Comparison of ENCODE assay signal across 8 cellular contexts in the genomic region with DNA sequence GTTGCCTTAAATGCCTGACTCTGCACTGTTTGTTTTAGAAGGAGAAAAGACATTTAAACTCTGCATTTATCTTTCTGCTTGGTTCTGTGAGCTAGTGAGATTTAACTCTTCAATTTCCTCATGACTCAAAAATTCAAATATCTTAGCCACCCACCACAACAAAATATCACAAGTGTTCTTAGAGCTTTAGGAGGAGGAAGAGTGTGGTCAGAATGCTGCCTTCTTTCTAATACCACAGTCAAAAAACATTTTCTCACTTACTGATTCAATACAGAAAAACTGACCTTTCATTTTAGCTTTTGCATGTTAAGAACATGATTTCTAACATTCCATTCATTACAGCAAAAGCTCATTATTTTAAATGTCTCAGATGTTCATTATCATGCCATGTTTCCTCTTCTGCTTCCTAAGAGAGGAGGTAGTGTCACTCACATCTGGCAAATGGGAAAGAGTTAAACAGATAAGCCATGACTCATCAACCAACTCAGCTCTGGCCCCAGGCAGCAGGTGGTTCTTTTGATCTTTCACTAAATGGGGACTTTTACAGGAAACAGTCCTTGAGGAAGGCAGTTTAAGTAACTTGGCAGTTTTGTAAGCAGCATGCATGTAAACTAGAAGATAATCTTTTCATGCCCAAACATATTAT. TPM values are rescaled to one million over a fixed set of nuclear protein-coding genes. Genes with fewer than 3 reads are reported as not detected.
DNase-seq lines count a peak whose midpoint lies in the region; ATAC-seq, FAIRE-seq and TF ChIP-seq lines count a peak whose summit lies in the region.

No MANE protein-coding gene starts in this region.

- H3K9me3 Mint-ChIP-seq in MCF 10A (ENCODE audit: unreplicated experiment): peaks cover 8% of the 10 kb centered on the region
- peaks cover 15 to 18% of the 10 kb centered on the region in 2 donors for H3K9me3 Mint-ChIP-seq in stimulated activated naive CD8-positive, alpha-beta T cell treated with anti-CD3 and anti-CD28 coated beads, Interleukin-15, amount 100 ng/mL, for 72 hours

- no peak for TF ChIP-seq POLR2A in breast epithelium (IDR thresholded peaks at IDR 0.05)

- no peak overlapping the region for H3K4me3 Mint-ChIP-seq in MCF 10A (ENCODE audit: unreplicated experiment)
- H3K4me3 Mint-ChIP-seq in stimulated activated naive CD8-positive, alpha-beta T cell treated with anti-CD3 and anti-CD28 coated beads, Interleukin-15, amount 100 ng/mL, for 72 hours: peak overlapping the region; percentile 59

- no peaks in the 10 kb centered on the region for H3K27me3 Mint-ChIP-seq in MCF 10A (ENCODE audit: insufficient read depth, unreplicated experiment)
- no peaks in the 10 kb centered on the region for H3K27me3 Mint-ChIP-seq in stimulated activated naive CD8-positive, alpha-beta T cell treated with anti-CD3 and anti-CD28 coated beads, Interleukin-15, amount 100 ng/mL, for 72 hours

- CTCF ChIA-PET in MCF 10A (lab: Yijun Ruan, JAX): interaction anchor here (0.7 to 2.5 kb wide), 14 partner anchors 12 to 802 kb away, joined by 3 to 25 read pairs (median 4); partner anchors contain the start of gene DTD2

- FAIRE-seq in bronchial epithelial cell (lab: Jason Lieb, UNC): no peak

- H3K36me3 ChIP-seq in breast epithelium (no peaks in the 10 kb centered on the region), bronchial epithelial cell (ENCODE audit: control insufficient read depth, insufficient read depth, low read length) (no peaks in the 10 kb centered on the region)

- H3K27me3 ChIP-seq in breast epithelium: no peaks in the 10 kb centered on the region
- no peaks in the 10 kb centered on the region for H3K27me3 ChIP-seq in bronchial epithelial cell (ENCODE audit: control insufficient read depth, insufficient read depth, low read length)

- intact Hi-C loops in MCF 10A (cut with micrococcal nuclease): loop anchor here (1.0 to 10.0 kb wide), 2 partner anchors 265 to 301 kb away; no protein-coding TSS in a partner anchor
- intact Hi-C loops in breast epithelium (cut with DNase I; ENCODE audit: low total_unique reads): no loop called here

- peaks cover 11% of the 10 kb centered on the region for H3K4me1 Mint-ChIP-seq in MCF 10A (ENCODE audit: insufficient read depth, unreplicated experiment)
- peaks cover 23% of the 10 kb centered on the region for H3K4me1 Mint-ChIP-seq in stimulated activated naive CD8-positive, alpha-beta T cell treated with anti-CD3 and anti-CD28 coated beads, Interleukin-15, amount 100 ng/mL, for 72 hours

- H3K4me1 ChIP-seq in breast epithelium: no peaks in the 10 kb centered on the region

- DNase-seq in MCF 10A (ENCODE audit: unreplicated experiment): peak; percentile 73
- DNase-seq in breast epithelium (ENCODE audit: low spot score in 2 of 2): no peak
- DNase-seq in HFF-Myc (ENCODE audit: extremely low read depth, low read depth): peak; percentile 80
- DNase-seq in M059J (ENCODE audit: low read depth): peak; percentile 86
- DNase-seq in bronchial epithelial cell (ENCODE audit: low read depth): peak; percentile 91
- peak; percentile 6 to 18 for DNase-seq in stimulated activated naive CD8-positive, alpha-beta T cell treated with anti-CD3 and anti-CD28 coated beads, Interleukin-15, amount 100 ng/mL, for 72 hours
- DNase-seq in germinal center (ENCODE audit: low spot score): no peak
- DNase-seq in mesenteric fat pad (ENCODE audit: low spot score): no peak

- no peaks in the 10 kb centered on the region for H3K36me3 Mint-ChIP-seq in MCF 10A (ENCODE audit: insufficient read depth, unreplicated experiment)

- no peak overlapping the region for H3K27ac ChIP-seq in breast epithelium

- no TSS peak for BruUV-seq in MCF 10A (replicated peaks; lab: Mats Ljungman, UMichigan)

- H3K9me3 ChIP-seq in breast epithelium: peaks cover 8 to 15% of the 10 kb centered on the region in 2 donors

- TF ChIP-seq CTCF in MCF 10A (IDR thresholded peaks at IDR 0.05; ENCODE audit: unreplicated experiment) (no peak), breast epithelium (IDR thresholded peaks at IDR 0.05) (no peak), HFF-Myc (IDR thresholded peaks at IDR 0.05; ENCODE audit: low read depth, low read length, missing control alignments) (no peak), bronchial epithelial cell (IDR thresholded peaks at IDR 0.05; ENCODE audit: insufficient read depth, low read length, severe bottlenecking) (no peak)

- H3K4me3 ChIP-seq in breast epithelium: no peak overlapping the region
- no peak overlapping the region for H3K4me3 ChIP-seq in HFF-Myc (replicated peaks; ENCODE audit: low read depth, low read length)
- no peak overlapping the region for H3K4me3 ChIP-seq in bronchial epithelial cell (ENCODE audit: low read depth, low read length)

- H3K27ac Mint-ChIP-seq in MCF 10A (ENCODE audit: low read depth, unreplicated experiment): peak overlapping the region; percentile 14
- H3K27ac Mint-ChIP-seq in stimulated activated naive CD8-positive, alpha-beta T cell treated with anti-CD3 and anti-CD28 coated beads, Interleukin-15, amount 100 ng/mL, for 72 hours: peak overlapping the region in 1 of 2 donors; percentile 88

- ATAC-seq in stimulated activated naive CD8-positive, alpha-beta T cell treated with anti-CD3 and anti-CD28 coated beads, Interleukin-15, amount 100 ng/mL, for 72 hours: peak; percentile 87

- POLR2A ChIA-PET in MCF 10A (lab: Yijun Ruan, JAX): interaction anchor here (0.5 to 2.4 kb wide), 13 partner anchors 86 to 839 kb away, joined by 3 to 15 read pairs (median 5); partner anchors contain the start of genes ARHGAP5 and HEATR5A

RNA-seq across cellular contexts. Expression of gene RNU6-8, which starts 56.4 kb away (rescaled TPM):
- not detected in 2 replicates for total RNA-seq in MCF 10A (2022)
- total RNA-seq in breast epithelium: not detected
- total RNA-seq in M059J (2014; rRNA removed; shearing (Covaris generic)): not detected in 2 replicates
- not detected in 2 replicates for total RNA-seq in bronchial epithelial cell
- total RNA-seq in mesenteric fat pad: not detected

RNA-seq across cellular contexts. Expression of gene RNU6-7, which starts 57.6 kb away (rescaled TPM):
- total RNA-seq in MCF 10A (2022) (not detected in 2 replicates), breast epithelium (not detected), bronchial epithelial cell (not detected in 2 replicates), mesenteric fat pad (not detected)
- not detected in 2 replicates for total RNA-seq in M059J (2014; rRNA removed; shearing (Covaris generic))

Comparison
In these comparisons a context has a peak if more than half of its experiments do, and no peak if none do; other contexts are left out.
1. DNase-seq: peak in MCF 10A (single experiment), HFF-Myc (single experiment), M059J (single experiment), bronchial epithelial cell (single experiment) and stimulated activated naive CD8-positive, alpha-beta T cell treated with anti-CD3 and anti-CD28 coated beads, Interleukin-15, amount 100 ng/mL, for 72 hours (2 of 2); none in breast epithelium (0 of 2), germinal center (single experiment) and mesenteric fat pad (single experiment).